In genomic region chr6:88157106-88157505, GRCh38 we compare ENCODE assay signal across 28 cellular contexts. TPM values are rescaled to one million over a fixed set of nuclear protein-coding genes. Genes with fewer than 3 reads are reported as not detected.
DNase-seq lines count a peak whose midpoint lies in the region; TF ChIP-seq lines count a peak whose summit lies in the region.
"Had no signal": no experiment of that assay in that cellular context is flagged by ENCODE, and none has a peak within 500 bp of the region (broad histone marks: within the 10 kb centered on the region; RNA-seq: fewer than 3 reads in every experiment).

No MANE protein-coding gene starts in this region.

- H3K4me1 ChIP-seq in A673 (ENCODE audit: insufficient read depth, low read length, poor library complexity, severe bottlenecking): no peaks in the 10 kb centered on the region
- H3K4me1 ChIP-seq: ascending aorta, esophagus muscularis mucosa, heart right ventricle had no signal

- no peaks in the 10 kb centered on the region for H3K9me3 ChIP-seq in A673 (ENCODE audit: low read depth, low read length, poor library complexity, severe bottlenecking)
- H3K9me3 ChIP-seq: ascending aorta, esophagus muscularis mucosa, heart right ventricle had no signal

- H3K27ac ChIP-seq in A673 (ENCODE audit: low read depth, low read length, poor library complexity, severe bottlenecking): no peak overlapping the region
- H3K27ac ChIP-seq: ascending aorta, esophagus muscularis mucosa, heart right ventricle, HL-60, skin epidermis had no signal

- POLR2A ChIA-PET in A673 (lab: Charles Lee; ENCODE audit: low non-redundant PET): no interaction called here

- H3K9me3 Mint-ChIP-seq in nephron: no peaks in the 10 kb centered on the region
- H3K9me3 Mint-ChIP-seq: activated T-cell treated with anti-CD3 and anti-CD28 coated beads, Interleukin-2, amount 50 U/mL, for 4 hours; CD4-positive, alpha-beta memory T cell; central memory CD8-positive, alpha-beta T cell; WTC11 had no signal

- no peaks in the 10 kb centered on the region for H3K36me3 Mint-ChIP-seq in nephron (ENCODE audit: low read depth)
- H3K36me3 Mint-ChIP-seq: activated CD8-positive, alpha-beta memory T cell treated with anti-CD3 and anti-CD28 coated beads, Interleukin-2, amount 10 ng/mL, durations not matched to agents 7 days and 5 days; CD4-positive, alpha-beta memory T cell; WTC11 had no signal

- no peaks in the 10 kb centered on the region for H3K27me3 Mint-ChIP-seq in nephron (ENCODE audit: low read depth)

- in situ Hi-C loops in astrocyte of the cerebellum (cut with HindIII; ENCODE audit: low sequenced_read_pairs): no loop called here

- H3K4me3 ChIP-seq in A673 (ENCODE audit: low read depth, low read length, poor library complexity, severe bottlenecking): no peak overlapping the region
- no peak overlapping the region for H3K4me3 ChIP-seq in Jurkat, Clone E6-1 (ENCODE audit: low read length)
- no peak overlapping the region for H3K4me3 ChIP-seq in astrocyte of the cerebellum (ENCODE audit: low read depth, low read length)
- H3K4me3 ChIP-seq: ascending aorta, esophagus muscularis mucosa, heart right ventricle, skin epidermis had no signal

- H3K4me1 Mint-ChIP-seq in nephron: no peaks in the 10 kb centered on the region
- H3K4me1 Mint-ChIP-seq: activated CD8-positive, alpha-beta memory T cell treated with anti-CD3 and anti-CD28 coated beads, Interleukin-2, amount 10 ng/mL, durations not matched to agents 7 days and 5 days; central memory CD8-positive, alpha-beta T cell had no signal

- peaks cover 26% of the 10 kb centered on the region for H3K27me3 ChIP-seq in A673 (replicated peaks; ENCODE audit: insufficient read depth, low read depth, low read length, poor library complexity)
- H3K27me3 ChIP-seq: ascending aorta had no signal

- intact Hi-C loops in A673 (cut with micrococcal nuclease; ENCODE audit: unreplicated experiment): no loop called here

- H3K4me3 Mint-ChIP-seq in nephron: no peak overlapping the region
- H3K4me3 Mint-ChIP-seq: activated CD8-positive, alpha-beta memory T cell treated with anti-CD3 and anti-CD28 coated beads, Interleukin-2, amount 10 ng/mL, durations not matched to agents 7 days and 5 days; activated T-cell treated with anti-CD3 and anti-CD28 coated beads, Interleukin-2, amount 50 U/mL, for 4 hours; CD4-positive, alpha-beta memory T cell; central memory CD8-positive, alpha-beta T cell; WTC11 had no signal

- CTCF ChIA-PET in A673 (lab: Charles Lee): no interaction called here

- DNase-seq in A673 (ENCODE audit: low spot score): no peak
- peak; percentile 3 for DNase-seq in Jurkat, Clone E6-1 (ENCODE audit: low read depth, low spot score)
- no peak for DNase-seq in astrocyte of the cerebellum (ENCODE audit: low read depth)
- no peak for DNase-seq in NCI-H748 (lab: John Stamatoyannopoulos, UW; ENCODE audit: unreplicated experiment)
- no peak for DNase-seq in NCI-H226
- no peak for DNase-seq in COLO668 (lab: John Stamatoyannopoulos, UW; ENCODE audit: unreplicated experiment)
- DNase-seq in activated CD4-positive, CD25-positive, alpha-beta regulatory T cell (lab: John Stamatoyannopoulos, UW): no peak
- DNase-seq: activated CD8-positive, alpha-beta memory T cell treated with anti-CD3 and anti-CD28 coated beads, Interleukin-2, amount 10 ng/mL, durations not matched to agents 7 days and 5 days; activated T-cell treated with anti-CD3 and anti-CD28 coated beads, Interleukin-2, amount 50 U/mL, for 4 hours; AML-193; CD4-positive, alpha-beta memory T cell; dermis blood vessel endothelial cell; foreskin melanocyte; heart right ventricle; KG1; kidney; NCI-H1092 treated with DMSO at 0.1 percent for 48 hours; NCI-H187 treated with DMSO at 0.1 percent for 48 hours; occipital lobe; stimulated activated naive CD4-positive, alpha-beta T cell; T1000 had no signal

- H3K36me3 ChIP-seq in A673 (ENCODE audit: insufficient read depth, low read length, poor library complexity, severe bottlenecking): no peaks in the 10 kb centered on the region
- H3K36me3 ChIP-seq: ascending aorta, esophagus muscularis mucosa, heart right ventricle had no signal

- no peak overlapping the region for H3K27ac Mint-ChIP-seq in nephron
- H3K27ac Mint-ChIP-seq: activated CD8-positive, alpha-beta memory T cell treated with anti-CD3 and anti-CD28 coated beads, Interleukin-2, amount 10 ng/mL, durations not matched to agents 7 days and 5 days; CD4-positive, alpha-beta memory T cell; WTC11 had no signal

- no TSS peak for BruUV-seq in A673 (replicated peaks; lab: Mats Ljungman, UMichigan)

- TF ChIP-seq CTCF in A673 (conservative IDR thresholded peaks at IDR 0.05; ENCODE audit: low read depth, low read length): 0 out of 2 replicates have a peak, but pooled peaks have one; percentile 16
- peak; percentile 12 for TF ChIP-seq CTCF in astrocyte of the cerebellum (IDR thresholded peaks at IDR 0.05; ENCODE audit: low read depth, low read length, missing control alignments)
- TF ChIP-seq CTCF in nephron (IDR thresholded peaks at IDR 0.05; ENCODE audit: unreplicated experiment in 3 of 3): peak in 2 of 3 experiments; percentile 16 to 17

RNA-seq across cellular contexts. Expression of gene CNR1, which starts 9.0 kb away (rescaled TPM):
- total RNA-seq in A673 (2021): not detected in 2 replicates
- not detected for polyA plus RNA-seq in Jurkat, Clone E6-1 (2012; ENCODE audit: insufficient read depth, insufficient read length)
- total RNA-seq: activated CD8-positive, alpha-beta memory T cell treated with anti-CD3 and anti-CD28 coated beads, Interleukin-2, amount 10 ng/mL, durations not matched to agents 7 days and 5 days; CD4-positive, alpha-beta memory T cell; dermis blood vessel endothelial cell had no signal
- polyA plus RNA-seq: CD4-positive, alpha-beta memory T cell had no signal
